Comparison of ENCODE assay signal across 12 cellular contexts in the genomic region with DNA sequence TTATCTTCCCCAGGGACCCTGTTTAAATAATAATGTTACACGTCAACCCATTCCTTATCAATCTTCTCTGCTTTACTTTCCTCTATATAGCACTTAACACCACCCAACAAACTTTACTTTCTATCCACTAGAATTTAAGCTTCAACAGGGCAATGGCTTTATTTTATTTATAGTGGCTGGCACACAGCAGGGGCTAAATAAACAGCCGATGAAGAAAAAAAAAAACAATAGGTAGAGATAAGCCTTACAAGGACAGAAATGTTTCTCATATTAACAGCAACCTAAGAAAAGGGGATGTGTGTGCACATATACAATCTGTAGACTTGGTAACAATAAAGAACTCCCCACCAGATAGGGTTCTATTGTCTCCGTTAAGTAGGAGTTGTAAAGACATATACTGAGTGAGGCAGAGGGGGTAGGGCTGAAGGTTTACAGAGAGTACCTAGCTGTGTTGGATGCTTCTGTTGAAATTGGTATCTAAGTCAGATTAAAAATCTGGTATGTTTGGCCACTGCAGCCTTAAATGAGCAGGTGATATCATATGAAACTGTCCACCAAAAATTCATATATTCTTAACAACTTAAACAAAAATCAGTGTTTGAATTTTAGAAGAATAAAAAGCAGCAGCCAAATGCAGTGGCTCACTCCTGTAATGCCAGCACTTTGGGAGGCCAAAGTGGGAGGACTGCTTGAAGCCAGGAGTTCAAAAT.
"Had no signal": no experiment of that assay in that cellular context is flagged by ENCODE, and none has a peak within 500 bp of the region (broad histone marks: within the 10 kb centered on the region; RNA-seq: fewer than 3 reads in every experiment).

No MANE protein-coding gene starts in this region.

- FAIRE-seq: bronchial epithelial cell had no signal

- H3K27me3 ChIP-seq: esophagus squamous epithelium, foreskin keratinocyte, ovary had no signal

- H3K27ac ChIP-seq: esophagus squamous epithelium, foreskin keratinocyte, ovary, thoracic aorta had no signal

- H3K36me3 ChIP-seq: ovary, thoracic aorta had no signal

- ATAC-seq: activated naive CD8-positive, alpha-beta T cell treated with anti-CD3 and anti-CD28 coated beads, Interleukin-2, amount 50 U/mL, for 24 hours; foreskin keratinocyte; stimulated activated effector memory CD8-positive, alpha-beta T cell treated with anti-CD3 and anti-CD28 coated beads, Interleukin-12 subunit alpha, Interleukin-12 subunit beta, amount 100 ng/mL, for 72 hours had no signal

- H3K9me3 ChIP-seq: ovary had no signal

- H3K4me3 ChIP-seq: esophagus squamous epithelium, ovary, thoracic aorta had no signal

- DNase-seq: activated CD4-positive, CD25-positive, alpha-beta regulatory T cell treated with anti-CD3 and anti-CD28 coated beads, Interleukin-2, amount 50 U/mL, for 72 hours; activated naive CD4-positive, alpha-beta T cell; activated naive CD8-positive, alpha-beta T cell treated with anti-CD3 and anti-CD28 coated beads, Interleukin-2, amount 50 U/mL, for 24 hours; aorta; esophagus squamous epithelium; foreskin keratinocyte; kidney glomerular epithelial cell; ovary; T1000 had no signal
